24 cellular contexts compared by ENCODE assay signal in the genomic region with DNA sequence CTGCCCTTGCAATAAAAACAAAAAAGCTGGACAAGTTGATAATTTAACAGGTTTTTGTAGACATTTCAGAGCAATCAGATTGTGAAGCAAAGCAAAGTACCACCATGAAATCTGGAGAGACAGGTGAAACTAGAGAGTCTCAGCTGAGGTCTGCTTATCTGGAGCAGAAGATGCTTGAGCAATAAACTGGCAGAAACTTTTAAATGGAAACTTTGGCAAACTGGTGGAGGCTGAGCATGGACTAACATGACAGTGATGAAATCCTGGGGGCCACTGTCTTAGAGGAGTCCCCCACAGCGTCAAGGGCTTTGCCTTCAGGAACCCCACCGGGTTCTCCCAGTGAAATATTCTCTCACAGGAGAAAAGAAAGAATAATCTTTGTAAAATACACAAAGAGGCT.
"Had no signal": no experiment of that assay in that cellular context is flagged by ENCODE, and none has a peak within 500 bp of the region (broad histone marks: within the 10 kb centered on the region; RNA-seq: fewer than 3 reads in every experiment).

No MANE protein-coding gene starts in this region.

- ATAC-seq: heart left ventricle; natural killer cell treated with Interleukin-12 subunit alpha and Interleukin-12 subunit beta and Interleukin-15 and Interleukin-18, amount 100 ng/mL, for 72 hours; psoas muscle; sciatic nerve had no signal

- H3K4me1 ChIP-seq: heart left ventricle, left ventricle myocardium inferior, parathyroid adenoma, psoas muscle, spleen, stomach had no signal

- H3K36me3 ChIP-seq: colonic mucosa, heart left ventricle, left ventricle myocardium inferior, spleen, stomach, thoracic aorta, transverse colon had no signal

- H3K4me3 ChIP-seq: colonic mucosa, heart left ventricle, left ventricle myocardium inferior, lung, psoas muscle, spleen, stomach, thoracic aorta, transverse colon had no signal

- H3K27ac ChIP-seq: colonic mucosa, heart left ventricle, left ventricle myocardium inferior, parathyroid adenoma, psoas muscle, spleen, stomach, thoracic aorta, transverse colon had no signal

- FAIRE-seq: frontal cortex had no signal

- H3K27me3 ChIP-seq: colonic mucosa, heart left ventricle, spleen, stomach, transverse colon had no signal

- H3K36me3 Mint-ChIP-seq: natural killer cell treated with Interleukin-12 subunit alpha and Interleukin-12 subunit beta and Interleukin-15 and Interleukin-18, amount 100 ng/mL, for 72 hours had no signal

- DNase-seq: colonic mucosa; dermis blood vessel endothelial cell; heart left ventricle; hippocampal formation; islet precursor cell; left ventricle myocardium inferior; mesenchymal stem cell; midbrain; psoas muscle; retina; spleen; stimulated activated CD4-positive, alpha-beta T cell treated with anti-CD3 and anti-CD28 coated beads, Interleukin-15, amount 100 ng/mL, for 24 hours; stimulated activated CD4-positive, alpha-beta T cell treated with anti-CD3 and anti-CD28 coated beads, Interleukin-1b, Interleukin-23, amount 100 ng/mL, for 48 hours; stimulated activated CD4-positive, alpha-beta T cell treated with anti-CD3 and anti-CD28 coated beads, Interleukin-4, amount 100 ng/mL, for 24 hours; stimulated activated naive CD4-positive, alpha-beta T cell; stomach; substantia nigra; transverse colon had no signal

- H3K79me2 ChIP-seq: parathyroid adenoma had no signal

- H2AFZ ChIP-seq: parathyroid adenoma had no signal

- H3K27ac Mint-ChIP-seq: natural killer cell treated with Interleukin-12 subunit alpha and Interleukin-12 subunit beta and Interleukin-15 and Interleukin-18, amount 100 ng/mL, for 72 hours had no signal

- H3K27me3 Mint-ChIP-seq: natural killer cell treated with Interleukin-12 subunit alpha and Interleukin-12 subunit beta and Interleukin-15 and Interleukin-18, amount 100 ng/mL, for 72 hours had no signal

- H3K4me3 Mint-ChIP-seq: natural killer cell treated with Interleukin-12 subunit alpha and Interleukin-12 subunit beta and Interleukin-15 and Interleukin-18, amount 100 ng/mL, for 72 hours had no signal

- H3K9ac ChIP-seq: parathyroid adenoma had no signal

- H3K9me3 Mint-ChIP-seq: natural killer cell treated with Interleukin-12 subunit alpha and Interleukin-12 subunit beta and Interleukin-15 and Interleukin-18, amount 100 ng/mL, for 72 hours had no signal

- H3K9me3 ChIP-seq: colonic mucosa, left ventricle myocardium inferior, psoas muscle, spleen, stomach, thoracic aorta, transverse colon had no signal
